Comparison of ENCODE assay signal across 8 cellular contexts in the genomic region with DNA sequence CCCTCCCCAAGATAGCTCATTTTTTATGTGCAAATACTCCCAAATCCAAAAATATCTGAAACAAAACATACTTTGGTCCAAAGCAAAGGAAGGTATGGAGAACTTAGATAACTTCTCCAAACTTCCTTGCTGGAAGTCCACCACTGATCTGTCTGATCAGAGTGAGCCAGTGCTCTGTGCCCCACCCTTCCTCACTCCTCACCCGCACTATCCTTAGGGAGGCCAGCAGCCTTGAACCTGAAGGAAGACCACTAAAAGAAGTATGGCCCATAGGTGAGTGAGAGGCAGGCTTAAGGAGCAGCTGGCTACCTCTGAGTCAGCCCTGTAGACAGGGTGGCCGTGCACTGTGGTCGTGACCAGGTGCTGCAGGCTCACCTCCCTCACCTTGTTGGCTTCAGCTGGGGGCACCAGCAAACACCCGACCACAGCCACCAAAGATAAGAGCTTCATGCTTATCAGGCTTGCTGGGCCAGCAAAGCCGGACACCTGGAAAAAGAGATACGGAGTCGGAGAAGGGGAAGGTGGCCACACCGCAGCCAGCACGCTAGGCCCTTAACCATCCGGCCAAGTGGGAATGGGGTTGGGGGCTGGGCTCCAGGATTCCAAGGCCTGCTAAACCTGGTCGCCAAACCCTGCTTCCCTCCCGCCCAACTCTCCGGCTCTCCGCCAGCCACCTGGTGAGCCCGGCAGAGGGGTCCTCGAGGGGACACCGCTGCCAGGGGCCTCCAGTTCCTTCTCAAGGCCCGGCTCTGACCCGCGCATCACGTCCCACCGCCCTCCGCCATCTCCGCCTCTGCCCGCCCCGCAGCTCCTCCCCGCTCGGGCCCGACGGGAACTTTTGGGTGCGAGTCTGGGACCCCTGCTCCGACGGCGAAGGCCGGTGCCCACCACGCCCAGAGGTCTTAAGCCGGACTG. TPM values are rescaled to one million over a fixed set of nuclear protein-coding genes. Genes with fewer than 3 reads are reported as not detected.
DNase-seq lines count a peak whose midpoint lies in the region; ATAC-seq and TF ChIP-seq lines count a peak whose summit lies in the region.

No MANE protein-coding gene starts in this region.

- H3K56ac ChIP-seq in IMR-90 (ENCODE audit: extremely low read depth, insufficient read depth, low read length): 0 out of 2 replicates have a peak overlapping the region, but pooled peaks have one; percentile 34

- H3K4ac ChIP-seq in IMR-90 (ENCODE audit: low read depth, low read length): peak overlapping the region; percentile 65

- TF ChIP-seq POLR2A in IMR-90 (IDR thresholded peaks at IDR 0.05; ENCODE audit: low read depth, low read length) (no peak), gastrocnemius medialis (IDR thresholded peaks at IDR 0.05) (no peak)

- peak overlapping the region; percentile 92 for H3K14ac ChIP-seq in IMR-90 (replicated peaks; ENCODE audit: low read depth, low read length)

- peak overlapping the region; percentile 57; the same call in 1 of the 2 replicates for H4K91ac ChIP-seq in IMR-90 (ENCODE audit: insufficient read depth, low read depth, low read length)

- peak; percentile 5 to 7 for DNase-seq in activated CD4-positive, alpha-beta T cell treated with anti-CD3 and anti-CD28 coated beads, Interleukin-2, amount 50 U/mL, for 48 hours
- DNase-seq in activated CD4-positive, alpha-beta T cell treated with anti-CD3 and anti-CD28 coated beads for 1 hour: no peak
- DNase-seq in IMR-90 (peak; percentile 18), WERI-Rb-1 (no peak), left ventricle myocardium inferior (no peak), gastrocnemius medialis (no peak), H4 (ENCODE audit: low spot score) (no peak)

- intact Hi-C loops in IMR-90 (cut with micrococcal nuclease) (loop anchor here (1.0 kb wide), 1 partner anchor 16 kb away; no protein-coding TSS in a partner anchor), left ventricle myocardium inferior (cut with micrococcal nuclease) (no loop called here), gastrocnemius medialis (cut with DNase I; ENCODE audit: low total_unique reads) (loop anchor here (1.0 to 2.0 kb wide), 2 partner anchors 17 to 31 kb away; no protein-coding TSS in a partner anchor)

- H3K4me1 ChIP-seq in IMR-90 (ENCODE audit: control insufficient read depth, insufficient read depth, low read length): no peaks in the 10 kb centered on the region
- peaks cover 26% of the 10 kb centered on the region for H3K4me1 ChIP-seq in left ventricle myocardium inferior
- peaks cover 20 to 38% of the 10 kb centered on the region in 2 donors for H3K4me1 ChIP-seq in gastrocnemius medialis

- no peak overlapping the region for H2BK15ac ChIP-seq in IMR-90 (ENCODE audit: low read depth, low read length)

- peaks cover 9% of the 10 kb centered on the region; the same call in 1 of the 2 replicates for H3K9me1 ChIP-seq in IMR-90 (ENCODE audit: insufficient read depth, low read length)

- 2% methylated on average over 13 of the region's 37 CpGs; no CpG with 5 or more reads in 1 of the 2 experiments for WGBS in IMR-90 (ENCODE audit: extremely low coverage in 2 of 2, insufficient read length in 1 of 2), 2 experiments

- H4K20me1 ChIP-seq in IMR-90 (ENCODE audit: insufficient read depth, low read length): no peaks in the 10 kb centered on the region

- BruUV-seq in IMR-90 (replicated peaks; lab: Mats Ljungman, UMichigan): no TSS peak

- peak overlapping the region; percentile 74 for H2AK5ac ChIP-seq in IMR-90 (ENCODE audit: low read depth, low read length)

- TF ChIP-seq CTCF in IMR-90 (conservative IDR thresholded peaks at IDR 0.05; ENCODE audit: low read depth, low read length) (no peak), WERI-Rb-1 (IDR thresholded peaks at IDR 0.05; ENCODE audit: low read depth, low read length) (no peak), left ventricle myocardium inferior (IDR thresholded peaks at IDR 0.05; ENCODE audit: borderline replicate concordance) (no peak), gastrocnemius medialis (IDR thresholded peaks at IDR 0.05 in 4 of 5, conservative IDR thresholded peaks at IDR 0.05 in 1 of 5) (no peak)

- peak overlapping the region; percentile 73 for H3K9ac ChIP-seq in IMR-90 (ENCODE audit: low read depth, low read length)

- H4K8ac ChIP-seq in IMR-90 (ENCODE audit: low read depth in 2 of 2, low read length in 2 of 2): peak overlapping the region; percentile 82 to 88

- in situ Hi-C loops in IMR-90 (cut with MboI; ENCODE audit: low sequenced_read_pairs): no loop called here
- in situ Hi-C loops in gastrocnemius medialis (cut with MboI; ENCODE audit: low sequenced_read_pairs in 4 of 4): no loop called here

- POLR2A ChIA-PET in IMR-90 (lab: Charles Lee; ENCODE audit: unreplicated experiment): no interaction called here

- H2AK9ac ChIP-seq in IMR-90 (replicated peaks; ENCODE audit: low read depth, low read length, poor library complexity): peak overlapping the region; percentile 18

- dilution Hi-C loops in IMR-90 (cut with HindIII; ENCODE audit: low sequenced_read_pairs, unreplicated experiment): no loop called here

- peaks cover 18% of the 10 kb centered on the region for H3K27me3 ChIP-seq in IMR-90 (ENCODE audit: control insufficient read depth, insufficient read depth, low read length)
- no peaks in the 10 kb centered on the region for H3K27me3 ChIP-seq in WERI-Rb-1 (ENCODE audit: insufficient read depth, low read depth, severe bottlenecking)
- no peaks in the 10 kb centered on the region for H3K27me3 ChIP-seq in left ventricle myocardium inferior (ENCODE audit: low read depth)
- H3K27me3 ChIP-seq in gastrocnemius medialis: no peaks in the 10 kb centered on the region

- no peak overlapping the region for H2BK120ac ChIP-seq in IMR-90 (ENCODE audit: low read depth, low read length)

- CTCF ChIA-PET in IMR-90 (lab: Yijun Ruan, JAX): interaction anchor here (1.0 to 1.6 kb wide), 2 partner anchors 14 to 70 kb away, joined by 4 read pairs; no protein-coding TSS in a partner anchor

- H3K18ac ChIP-seq in IMR-90 (ENCODE audit: low read depth, low read length): no peak overlapping the region; the same call in 1 of the 2 replicates

- H3K9me3 ChIP-seq in IMR-90 (ENCODE audit: control insufficient read depth, insufficient read depth, low read length) (no peaks in the 10 kb centered on the region), WERI-Rb-1 (ENCODE audit: severe bottlenecking) (peaks cover 3% of the 10 kb centered on the region), left ventricle myocardium inferior (replicated peaks) (no peaks in the 10 kb centered on the region), gastrocnemius medialis (no peaks in the 10 kb centered on the region)

- H2AFZ ChIP-seq in IMR-90 (replicated peaks; ENCODE audit: low read length, poor library complexity): peak overlapping the region; percentile 95

- H3K27ac ChIP-seq in IMR-90 (ENCODE audit: insufficient read depth, low read length): peak overlapping the region; percentile 72
- peak overlapping the region; percentile 85 for H3K27ac ChIP-seq in WERI-Rb-1
- peak overlapping the region; percentile 69 for H3K27ac ChIP-seq in left ventricle myocardium inferior (replicated peaks)
- peak overlapping the region; percentile 73 to 78 (median 76) for H3K27ac ChIP-seq in gastrocnemius medialis

- H2BK20ac ChIP-seq in IMR-90 (ENCODE audit: low read depth, low read length): no peak overlapping the region

- H2BK5ac ChIP-seq in IMR-90 (ENCODE audit: low read depth, low read length, poor library complexity, severe bottlenecking): peak overlapping the region; percentile 27

- peak overlapping the region; percentile 35; the same call in 1 of the 2 replicates for H3K23ac ChIP-seq in IMR-90 (ENCODE audit: low read depth, low read length)

- no peak for TF ChIP-seq RAD21 in IMR-90 (IDR thresholded peaks at IDR 0.05; ENCODE audit: low read length)

- H3K36me3 ChIP-seq in IMR-90 (ENCODE audit: control insufficient read depth, insufficient read depth, low read length) (peaks cover 19% of the 10 kb centered on the region), WERI-Rb-1 (peaks cover 48% of the 10 kb centered on the region), left ventricle myocardium inferior (peaks cover 25% of the 10 kb centered on the region), gastrocnemius medialis (no peaks in the 10 kb centered on the region)

- H4K5ac ChIP-seq in IMR-90 (ENCODE audit: low read depth, low read length): peak overlapping the region; percentile 51

- peak overlapping the region; percentile 97 for H3K4me2 ChIP-seq in IMR-90 (ENCODE audit: low read depth, low read length)

- H3K79me1 ChIP-seq in IMR-90 (ENCODE audit: low read depth in 1 of 2, low read length in 2 of 2): peaks cover 15 to 28% of the 10 kb centered on the region in 2 experiments; a peak in 3 of 4 replicates

- peak overlapping the region; percentile 69 for H3K4me3 ChIP-seq in IMR-90 (ENCODE audit: insufficient read depth, low read depth, low read length)
- H3K4me3 ChIP-seq in WERI-Rb-1 (ENCODE audit: low read depth, low read length): peak overlapping the region; percentile 65
- peak overlapping the region; percentile 85 for H3K4me3 ChIP-seq in left ventricle myocardium inferior
- H3K4me3 ChIP-seq in gastrocnemius medialis: peak overlapping the region; percentile 70 to 84 (median 77)

- ATAC-seq in GM21786 (IDR thresholded peaks at IDR 0.05; ENCODE audit: unreplicated experiment): peak; percentile 64
- peak; percentile 93 for ATAC-seq in IMR-90 (ENCODE audit: low read depth)
- ATAC-seq in gastrocnemius medialis: peak; percentile 72 to 78

RNA-seq across cellular contexts. Expression of gene TMEM9, which starts 0.5 kb away (rescaled TPM):
- total RNA-seq in IMR-90 (2012; rRNA removed): 62.8 and 76.7 TPM in 2 replicates
- 97.0 and 107 TPM in 2 replicates for polyA plus RNA-seq in IMR-90 (2012; rRNA removed)
- polyA plus RNA-seq in IMR-90 (2012; cell fraction: cytosol; rRNA removed): 60.6 and 115 TPM in 2 replicates
- 66.7 and 97.2 TPM in 2 replicates for polyA plus RNA-seq in IMR-90 (2012; cell fraction: nucleus; rRNA removed; ENCODE audit: low replicate concordance)
- total RNA-seq in left ventricle myocardium inferior: 25.3 TPM
- 10 to 100 TPM; 11.9 to 38.8 (median 13.0) TPM for total RNA-seq in gastrocnemius medialis
- total RNA-seq in H4 (2014; rRNA removed; shearing (Covaris generic)): 81.6 and 97.5 TPM in 2 replicates

RNA-seq across cellular contexts. Expression of gene ASCL5, which starts 26.7 kb away (rescaled TPM):
- total RNA-seq in IMR-90 (2012; rRNA removed) (not detected in 2 replicates), left ventricle myocardium inferior (not detected), gastrocnemius medialis (not detected)
- polyA plus RNA-seq in IMR-90 (2012; rRNA removed): not detected in 2 replicates
- polyA plus RNA-seq in IMR-90 (2012; cell fraction: cytosol; rRNA removed): not detected in 2 replicates
- polyA plus RNA-seq in IMR-90 (2012; cell fraction: nucleus; rRNA removed; ENCODE audit: low replicate concordance): 0.12 TPM in 1 of 2 replicates, not detected in the other
- not detected in 2 replicates for total RNA-seq in H4 (2014; rRNA removed; shearing (Covaris generic))

RNA-seq across cellular contexts. Expression of gene IGFN1, which starts 36.9 kb away (rescaled TPM):
- total RNA-seq in IMR-90 (2012; rRNA removed): not detected in 2 replicates
- polyA plus RNA-seq in IMR-90 (2012; rRNA removed): 0.04 and 0.05 TPM in 2 replicates
- 0.01 TPM in 1 of 2 replicates, not detected in the other for polyA plus RNA-seq in IMR-90 (2012; cell fraction: cytosol; rRNA removed)
- 0.18 and 0.49 TPM in 2 replicates for polyA plus RNA-seq in IMR-90 (2012; cell fraction: nucleus; rRNA removed; ENCODE audit: low replicate concordance)
- total RNA-seq in left ventricle myocardium inferior: not detected
- total RNA-seq in gastrocnemius medialis: 100 to 1,000 TPM in 1 of 4 donors, 10 to 100 TPM in 3; 11.2 to 113 (median 27.7) TPM
- 0.14 TPM in 1 of 2 replicates, not detected in the other for total RNA-seq in H4 (2014; rRNA removed; shearing (Covaris generic))

RNA-seq across cellular contexts. Expression of gene CACNA1S, which starts 41.5 kb away (rescaled TPM):
- not detected in 2 replicates for total RNA-seq in IMR-90 (2012; rRNA removed)
- not detected in 2 replicates for polyA plus RNA-seq in IMR-90 (2012; rRNA removed)
- polyA plus RNA-seq in IMR-90 (2012; cell fraction: cytosol; rRNA removed): not detected in 2 replicates
- not detected in 2 replicates for polyA plus RNA-seq in IMR-90 (2012; cell fraction: nucleus; rRNA removed; ENCODE audit: low replicate concordance)
- not detected for total RNA-seq in left ventricle myocardium inferior
- total RNA-seq in gastrocnemius medialis: 10 to 100 TPM; 74.3 to 93.5 (median 81.2) TPM
- total RNA-seq in H4 (2014; rRNA removed; shearing (Covaris generic)): not detected in 2 replicates

Comparison
In these comparisons a context has a peak if more than half of its experiments do, and no peak if none do; other contexts are left out.
1. DNase-seq: peak in activated CD4-positive, alpha-beta T cell treated with anti-CD3 and anti-CD28 coated beads, Interleukin-2, amount 50 U/mL, for 48 hours (2 of 2) and IMR-90 (single experiment); none in activated CD4-positive, alpha-beta T cell treated with anti-CD3 and anti-CD28 coated beads for 1 hour (single experiment), WERI-Rb-1 (single experiment), left ventricle myocardium inferior (single experiment), gastrocnemius medialis (0 of 2) and H4 (single experiment).
2. RNA of gene IGFN1, which starts 36.9 kb away (total RNA-seq): 11.2 to 113 TPM in gastrocnemius medialis; 0.14 TPM in H4, not detected in IMR-90 and not detected in left ventricle myocardium inferior (single experiment); every median in the first group is over 10 times any median in the second.
3. Peak in every context shown above with its lines, with median percentiles within 50 percentile points of each other: ATAC-seq, H3K27ac ChIP-seq and H3K4me3 ChIP-seq.